In genomic region chr2:157172239-157172638, GRCh38 we compare ENCODE assay signal across 14 cellular contexts.
DNase-seq lines count a peak whose midpoint lies in the region; ATAC-seq lines count a peak whose summit lies in the region.
"Had no signal": no experiment of that assay in that cellular context is flagged by ENCODE, and none has a peak within 500 bp of the region (broad histone marks: within the 10 kb centered on the region; RNA-seq: fewer than 3 reads in every experiment).

No MANE protein-coding gene starts in this region.

- DNase-seq in HT1080 (ENCODE audit: low read depth) (peak; percentile 28), amniotic epithelial cell (ENCODE audit: low read depth) (peak; percentile 56), fibroblast of peridontal ligament (ENCODE audit: extremely low read depth) (peak; percentile 41), H7 (no peak), HT-29 (ENCODE audit: low spot score) (no peak), occipital lobe (lab: John Stamatoyannopoulos, UW) (no peak)
- DNase-seq: COR-L47, DMS153, EL, NCI-H1436, NCI-H2029 treated with DMSO at 0.1 percent for 48 hours, NCI-H524, SIG-M5 had no signal

- H3K4me3 ChIP-seq in H7 (ENCODE audit: insufficient read depth, low read depth, low read length) = no peak overlapping the region

- H3K27me3 ChIP-seq in H7 (ENCODE audit: control insufficient read depth, insufficient read depth, low read length) = no peaks in the 10 kb centered on the region

- no peaks in the 10 kb centered on the region for H3K36me3 ChIP-seq in H7 (replicated peaks; ENCODE audit: control insufficient read depth, insufficient read depth, low read length)

- no peak for ATAC-seq in HG03439 (IDR thresholded peaks at IDR 0.05; ENCODE audit: unreplicated experiment)

Comparison
In these comparisons a context has a peak if more than half of its experiments do, and no peak if none do; other contexts are left out.
1. DNase-seq: peak in HT1080 (single experiment), amniotic epithelial cell (single experiment) and fibroblast of peridontal ligament (single experiment); none in H7 (single experiment), HT-29 (single experiment) and occipital lobe (single experiment).